Comparison of ENCODE assay signal across 11 cellular contexts in genomic region chr6:14635933-14636599, GRCh38.
DNase-seq lines count a peak whose midpoint lies in the region; ATAC-seq lines count a peak whose summit lies in the region.
"Had no signal": no experiment of that assay in that cellular context is flagged by ENCODE, and none has a peak within 500 bp of the region (broad histone marks: within the 10 kb centered on the region; RNA-seq: fewer than 3 reads in every experiment).

No MANE protein-coding gene starts in this region.

- no peaks in the 10 kb centered on the region for H3K9me3 Mint-ChIP-seq in CD8-positive, alpha-beta memory T cell
- H3K9me3 Mint-ChIP-seq in IgD-negative memory B cell, result no peaks in the 10 kb centered on the region
- H3K9me3 Mint-ChIP-seq in dendritic cell treated with granulocyte-macrophage colony-stimulating factor and Interleukin-4, amounts not matched to agents 40 ng/mL and 50 ng/mL, for 4 days, result no peaks in the 10 kb centered on the region

- intact Hi-C loops in dendritic cell treated with granulocyte-macrophage colony-stimulating factor and Interleukin-4, amounts not matched to agents 40 ng/mL and 50 ng/mL, for 4 days (cut with micrococcal nuclease), result no loop called here

- no peaks in the 10 kb centered on the region for H3K36me3 Mint-ChIP-seq in CD8-positive, alpha-beta memory T cell
- peaks cover 4% of the 10 kb centered on the region for H3K36me3 Mint-ChIP-seq in IgD-negative memory B cell
- no peaks in the 10 kb centered on the region for H3K36me3 Mint-ChIP-seq in dendritic cell treated with granulocyte-macrophage colony-stimulating factor and Interleukin-4, amounts not matched to agents 40 ng/mL and 50 ng/mL, for 4 days (ENCODE audit: low read depth)
- H3K36me3 Mint-ChIP-seq: brain had no signal

- H3K27me3 Mint-ChIP-seq in CD8-positive, alpha-beta memory T cell, result peaks cover 4 to 13% of the 10 kb centered on the region in 2 donors
- peaks cover 1% of the 10 kb centered on the region for H3K27me3 Mint-ChIP-seq in IgD-negative memory B cell
- peaks cover 6% of the 10 kb centered on the region for H3K27me3 Mint-ChIP-seq in dendritic cell treated with granulocyte-macrophage colony-stimulating factor and Interleukin-4, amounts not matched to agents 40 ng/mL and 50 ng/mL, for 4 days

- no peak overlapping the region for H3K27ac ChIP-seq in CD8-positive, alpha-beta memory T cell (ENCODE audit: low read depth, low read length)

- H3K4me3 Mint-ChIP-seq in CD8-positive, alpha-beta memory T cell, result peak overlapping the region; percentile 2 to 92 (median 83)
- peak overlapping the region; percentile 14 to 91 (median 78) for H3K4me3 Mint-ChIP-seq in IgD-negative memory B cell
- no peak overlapping the region for H3K4me3 Mint-ChIP-seq in dendritic cell treated with granulocyte-macrophage colony-stimulating factor and Interleukin-4, amounts not matched to agents 40 ng/mL and 50 ng/mL, for 4 days
- H3K4me3 Mint-ChIP-seq: brain had no signal

- ATAC-seq in GM19438 (IDR thresholded peaks at IDR 0.05; ENCODE audit: low read depth, unreplicated experiment), result peak; percentile 61
- ATAC-seq: left cardiac atrium had no signal

- no peaks in the 10 kb centered on the region for H3K27me3 ChIP-seq in CD8-positive, alpha-beta memory T cell (ENCODE audit: insufficient read depth, low read length, poor library complexity, severe bottlenecking)

- peak overlapping the region; percentile 16 for H3K4me3 ChIP-seq in CD8-positive, alpha-beta memory T cell (ENCODE audit: low read length)

- peaks cover 44 to 45% (median 44%) of the 10 kb centered on the region in 3 donors for H3K4me1 Mint-ChIP-seq in CD8-positive, alpha-beta memory T cell
- peaks cover 66 to 81% (median 76%) of the 10 kb centered on the region in 3 donors for H3K4me1 Mint-ChIP-seq in IgD-negative memory B cell
- peaks cover 45% of the 10 kb centered on the region for H3K4me1 Mint-ChIP-seq in dendritic cell treated with granulocyte-macrophage colony-stimulating factor and Interleukin-4, amounts not matched to agents 40 ng/mL and 50 ng/mL, for 4 days (ENCODE audit: low read depth)

- CTCF ChIA-PET in CD8-positive, alpha-beta memory T cell (lab: Charles Lee), result interaction anchor here (1.8 kb wide), 1 partner anchor 12 kb away, joined by 4 read pairs; no protein-coding TSS in a partner anchor

- H3K9me3 ChIP-seq in CD8-positive, alpha-beta memory T cell (ENCODE audit: low read length), result no peaks in the 10 kb centered on the region

- no peaks in the 10 kb centered on the region for H3K36me3 ChIP-seq in CD8-positive, alpha-beta memory T cell (ENCODE audit: insufficient read depth, low read length)

- H3K4me1 ChIP-seq in CD8-positive, alpha-beta memory T cell (ENCODE audit: insufficient read depth, low read length), result peaks cover 40% of the 10 kb centered on the region

- peak overlapping the region in 7 of 8 donors; percentile 37 to 93 (median 89) for H3K27ac Mint-ChIP-seq in CD8-positive, alpha-beta memory T cell
- H3K27ac Mint-ChIP-seq in IgD-negative memory B cell, result peak overlapping the region; percentile 81 to 94 (median 91)
- H3K27ac Mint-ChIP-seq in dendritic cell treated with granulocyte-macrophage colony-stimulating factor and Interleukin-4, amounts not matched to agents 40 ng/mL and 50 ng/mL, for 4 days, result peak overlapping the region; percentile 34

- DNase-seq in CD8-positive, alpha-beta memory T cell, result peak in 2 of 5 donors; percentile 15 to 29
- DNase-seq in NCI-H1048 (lab: John Stamatoyannopoulos, UW) (no peak), NCI-H2081 treated with DMSO at 0.1 percent for 48 hours (lab: John Stamatoyannopoulos, UW) (no peak), HPDE6-E6E7 (ENCODE audit: extremely low spot score) (no peak), NCI-H187 treated with DMSO at 0.1 percent for 48 hours (lab: John Stamatoyannopoulos, UW) (no peak)
- DNase-seq: left cardiac atrium, NCI-H146 had no signal

- POLR2A ChIA-PET in CD8-positive, alpha-beta memory T cell (lab: Charles Lee), result no interaction called here

Comparison
In these comparisons a context has a peak if more than half of its experiments do, and no peak if none do; other contexts are left out.
1. H3K27ac Mint-ChIP-seq: peak in every context shown above with its lines; median percentile 91 in IgD-negative memory B cell; 89 in CD8-positive, alpha-beta memory T cell; 34 in dendritic cell treated with granulocyte-macrophage colony-stimulating factor and Interleukin-4, amounts not matched to agents 40 ng/mL and 50 ng/mL, for 4 days.